ENCODE assay signal across 26 cellular contexts in genomic region chr6:148140772-148141557, GRCh38.
DNase-seq lines count a peak whose midpoint lies in the region; ATAC-seq, FAIRE-seq and TF ChIP-seq lines count a peak whose summit lies in the region.
"Had no signal": no experiment of that assay in that cellular context is flagged by ENCODE, and none has a peak within 500 bp of the region (broad histone marks: within the 10 kb centered on the region; RNA-seq: fewer than 3 reads in every experiment).

No MANE protein-coding gene starts in this region.

- intact Hi-C loops in HepG2 (cut with micrococcal nuclease; ENCODE audit: unreplicated experiment): no loop called here
- intact Hi-C loops in right lobe of liver (cut with DNase I): no loop called here

- H3K36me3 ChIP-seq in HepG2 (replicated peaks in 1 of 2; ENCODE audit: control insufficient read depth in 1 of 2, insufficient read depth in 2 of 2, low read length in 2 of 2): no peaks in the 10 kb centered on the region
- H3K36me3 ChIP-seq in right lobe of liver: no peaks in the 10 kb centered on the region
- no peaks in the 10 kb centered on the region for H3K36me3 ChIP-seq in RWPE2 (ENCODE audit: low read depth)
- H3K36me3 ChIP-seq in fibroblast of lung (ENCODE audit: control insufficient read depth, insufficient read depth, low read length): no peaks in the 10 kb centered on the region
- no peaks in the 10 kb centered on the region for H3K36me3 ChIP-seq in endodermal cell (ENCODE audit: control insufficient read depth, insufficient read depth, low read length)
- H3K36me3 ChIP-seq: BLaER1 treated with 17β-estradiol and CSF1 and Interleukin-3, amounts not matched to agents 10 nM and 100 nM; suprapubic skin had no signal

- TF ChIP-seq EP300 in HepG2 (IDR thresholded peaks at IDR 0.05; ENCODE audit: low read depth in 2 of 2, low read length in 2 of 2) (peak in 1 of 2 experiments; percentile 15; a peak in 1 of 4 replicates), HepG2 (CRISPR knock-in tag; IDR thresholded peaks at IDR 0.05; ENCODE audit: borderline replicate concordance) (no peak)

- H3K4me3 ChIP-seq in HepG2 (replicated peaks in 1 of 3; ENCODE audit: insufficient read depth in 1 of 3, low read depth in 2 of 3, low read length in 3 of 3): no peak overlapping the region
- no peak overlapping the region for H3K4me3 ChIP-seq in right lobe of liver
- no peak overlapping the region for H3K4me3 ChIP-seq in RWPE2 (ENCODE audit: severe bottlenecking)
- no peak overlapping the region for H3K4me3 ChIP-seq in fibroblast of lung (replicated peaks in 1 of 4; ENCODE audit: control extremely low read depth in 1 of 4, insufficient read depth in 1 of 4, low read depth in 3 of 4, low read length in 4 of 4)
- H3K4me3 ChIP-seq in endodermal cell (ENCODE audit: low read length): no peak overlapping the region
- H3K4me3 ChIP-seq: BLaER1 treated with 17β-estradiol and CSF1 and Interleukin-3, amounts not matched to agents 10 nM and 100 nM; suprapubic skin had no signal

- H3K36me3 Mint-ChIP-seq in endodermal cell (ENCODE audit: low read depth): no peaks in the 10 kb centered on the region
- H3K36me3 Mint-ChIP-seq in naive thymus-derived CD8-positive, alpha-beta T cell: no peaks in the 10 kb centered on the region
- H3K36me3 Mint-ChIP-seq: memory B cell; stimulated activated effector memory CD8-positive, alpha-beta T cell treated with anti-CD3 and anti-CD28 coated beads, Interleukin-12 subunit alpha, Interleukin-12 subunit beta, amount 100 ng/mL, for 72 hours had no signal

- 19% methylated on average over 5 of the region's 5 CpGs for WGBS in HepG2 (ENCODE audit: low lambda C conversion rate)
- 74% methylated on average over 5 of the region's 5 CpGs for WGBS in right lobe of liver (ENCODE audit: insufficient coverage, low coverage, low lambda C conversion rate, missing lambda C conversion rate)
- WGBS in endodermal cell (ENCODE audit: insufficient coverage in 1 of 2, insufficient read length in 1 of 2), 2 experiments: 92% methylated on average over 5 of the region's 5 CpGs; no CpG with 5 or more reads in 1 of the 2 experiments

- CTCF ChIA-PET in HepG2 (lab: Yijun Ruan, JAX; ENCODE audit: low intra/inter-chr PET ratio, low total read pairs): no interaction called here

- TF ChIP-seq RAD21 in HepG2 (CRISPR knock-in tag; IDR thresholded peaks at IDR 0.05): no peak

- H2AFZ ChIP-seq in HepG2 (ENCODE audit: low read length): no peak overlapping the region
- peak overlapping the region; percentile 7 for H2AFZ ChIP-seq in fibroblast of lung (ENCODE audit: low read length)

- H3K4me2 ChIP-seq in HepG2 (ENCODE audit: low read depth, low read length) (peak overlapping the region; percentile 0; the same call in 1 of the 2 replicates), fibroblast of lung (ENCODE audit: extremely low read depth, insufficient read depth, low read length) (no peak overlapping the region)
- H3K4me2 ChIP-seq: BLaER1 treated with 17β-estradiol and CSF1 and Interleukin-3, amounts not matched to agents 10 nM and 100 nM had no signal

- H3K27ac ChIP-seq in HepG2 (ENCODE audit: extremely low read length, insufficient read depth, low read length) (no peak overlapping the region), right lobe of liver (no peak overlapping the region), RWPE2 (ENCODE audit: poor library complexity, severe bottlenecking) (peak overlapping the region; percentile 73), fibroblast of lung (ENCODE audit: insufficient read depth, low read length) (no peak overlapping the region), endodermal cell (ENCODE audit: low read depth, low read length) (no peak overlapping the region)
- H3K27ac ChIP-seq: BLaER1 treated with 17β-estradiol and CSF1 and Interleukin-3, amounts not matched to agents 10 nM and 100 nM; suprapubic skin had no signal

- H3K4me1 Mint-ChIP-seq in endodermal cell: peaks cover 17% of the 10 kb centered on the region
- H3K4me1 Mint-ChIP-seq in naive thymus-derived CD8-positive, alpha-beta T cell: peaks cover under 1 to 9% (median 5%) of the 10 kb centered on the region in 4 donors
- H3K4me1 Mint-ChIP-seq: memory B cell; stimulated activated effector memory CD8-positive, alpha-beta T cell treated with anti-CD3 and anti-CD28 coated beads, Interleukin-12 subunit alpha, Interleukin-12 subunit beta, amount 100 ng/mL, for 72 hours had no signal

- H3K9ac ChIP-seq in HepG2 (ENCODE audit: insufficient read depth, low read depth, low read length): no peak overlapping the region; the same call in 1 of the 2 replicates
- no peak overlapping the region for H3K9ac ChIP-seq in fibroblast of lung (ENCODE audit: insufficient read depth, low read length)
- H3K9ac ChIP-seq in endodermal cell (ENCODE audit: extremely low read depth, low read length, poor library complexity, severe bottlenecking): no peak overlapping the region
- H3K9ac ChIP-seq: BLaER1 treated with 17β-estradiol and CSF1 and Interleukin-3, amounts not matched to agents 10 nM and 100 nM had no signal

- no peaks in the 10 kb centered on the region for H4K20me1 ChIP-seq in HepG2 (ENCODE audit: insufficient read depth, low read length)
- no peaks in the 10 kb centered on the region for H4K20me1 ChIP-seq in fibroblast of lung (ENCODE audit: control insufficient read depth, extremely low read depth, insufficient read depth, low read length)
- H4K20me1 ChIP-seq: BLaER1 treated with 17β-estradiol and CSF1 and Interleukin-3, amounts not matched to agents 10 nM and 100 nM had no signal

- TF ChIP-seq CTCF in HepG2 (CRISPR knock-in tag; IDR thresholded peaks at IDR 0.05) (no peak), right lobe of liver (IDR thresholded peaks at IDR 0.05) (no peak), RWPE2 (IDR thresholded peaks at IDR 0.05; ENCODE audit: poor library complexity, severe bottlenecking) (no peak), fibroblast of lung (conservative IDR thresholded peaks at IDR 0.05 in 1 of 2, IDR thresholded peaks at IDR 0.05 in 1 of 2; ENCODE audit: low read depth in 1 of 2, low read length in 2 of 2) (no peak), endodermal cell (conservative IDR thresholded peaks at IDR 0.05) (no peak)

- ATAC-seq in HepG2 (no peak), right lobe of liver (no peak), RWPE2 (ENCODE audit: low read depth) (peak; percentile 53)
- no peak for ATAC-seq in naive thymus-derived CD8-positive, alpha-beta T cell
- ATAC-seq: activated T-cell treated with anti-CD3 and anti-CD28 coated beads, Interleukin-2, amount 50 U/mL, for 72 hours; sciatic nerve; stimulated activated effector memory CD8-positive, alpha-beta T cell treated with anti-CD3 and anti-CD28 coated beads, Interleukin-12 subunit alpha, Interleukin-12 subunit beta, amount 100 ng/mL, for 72 hours had no signal

- H3K9me3 ChIP-seq in HepG2 (ENCODE audit: low read length): peaks cover 10% of the 10 kb centered on the region
- H3K9me3 ChIP-seq in right lobe of liver: no peaks in the 10 kb centered on the region
- H3K9me3 ChIP-seq in RWPE2 (ENCODE audit: severe bottlenecking): no peaks in the 10 kb centered on the region
- no peaks in the 10 kb centered on the region for H3K9me3 ChIP-seq in fibroblast of lung (ENCODE audit: control insufficient read depth, insufficient read depth, low read depth, low read length)
- peaks cover 24% of the 10 kb centered on the region for H3K9me3 ChIP-seq in endodermal cell (ENCODE audit: control insufficient read depth, low read length)
- H3K9me3 ChIP-seq: suprapubic skin had no signal

- no peak overlapping the region for H3K27ac Mint-ChIP-seq in endodermal cell
- no peak overlapping the region for H3K27ac Mint-ChIP-seq in naive thymus-derived CD8-positive, alpha-beta T cell
- H3K27ac Mint-ChIP-seq: activated T-cell treated with anti-CD3 and anti-CD28 coated beads, Interleukin-2, amount 50 U/mL, for 72 hours; memory B cell; stimulated activated effector memory CD8-positive, alpha-beta T cell treated with anti-CD3 and anti-CD28 coated beads, Interleukin-12 subunit alpha, Interleukin-12 subunit beta, amount 100 ng/mL, for 72 hours had no signal

- H3K79me2 ChIP-seq in HepG2 (ENCODE audit: insufficient read depth, low read length) (no peaks in the 10 kb centered on the region), fibroblast of lung (ENCODE audit: control insufficient read depth, insufficient read depth, low read length) (no peaks in the 10 kb centered on the region)

- H3K9me3 Mint-ChIP-seq in endodermal cell: peaks cover 19% of the 10 kb centered on the region
- peaks cover 0 to 9% (median 3%) of the 10 kb centered on the region in 9 donors for H3K9me3 Mint-ChIP-seq in naive thymus-derived CD8-positive, alpha-beta T cell

- no TSS peak for BruUV-seq in HepG2 (replicated peaks; lab: Mats Ljungman, UMichigan)

- in situ Hi-C loops in HepG2 (cut with HindIII; ENCODE audit: extremely low pct_ligation_motif_present, low pct_unique_long_range_greater_than_20kb): no loop called here

- no peaks in the 10 kb centered on the region for H3K27me3 Mint-ChIP-seq in endodermal cell (ENCODE audit: insufficient read depth)
- peaks cover 1 to 18% (median 13%) of the 10 kb centered on the region in 5 donors for H3K27me3 Mint-ChIP-seq in naive thymus-derived CD8-positive, alpha-beta T cell

- no peak overlapping the region for H3K4me3 Mint-ChIP-seq in endodermal cell
- H3K4me3 Mint-ChIP-seq in naive thymus-derived CD8-positive, alpha-beta T cell: no peak overlapping the region
- H3K4me3 Mint-ChIP-seq: activated T-cell treated with anti-CD3 and anti-CD28 coated beads, Interleukin-2, amount 50 U/mL, for 72 hours; memory B cell; stimulated activated effector memory CD8-positive, alpha-beta T cell treated with anti-CD3 and anti-CD28 coated beads, Interleukin-12 subunit alpha, Interleukin-12 subunit beta, amount 100 ng/mL, for 72 hours had no signal

- DNase-seq in HepG2 (ENCODE audit: low spot score) (peak; percentile 13), right lobe of liver (no peak), RWPE2 (ENCODE audit: low spot score) (no peak), fibroblast of lung (ENCODE audit: low read depth in 2 of 2) (no peak), endodermal cell (no peak), AML-193 (lab: John Stamatoyannopoulos, UW) (no peak), DMS79 treated with DMSO at 0.1 percent for 48 hours (lab: John Stamatoyannopoulos, UW) (no peak)
- DNase-seq in naive thymus-derived CD8-positive, alpha-beta T cell: no peak
- DNase-seq: activated naive CD4-positive, alpha-beta T cell treated with anti-CD3 and anti-CD28 coated beads, Interleukin-2, amount 50 U/mL, for 16 hours; activated T-cell treated with anti-CD3 and anti-CD28 coated beads, Interleukin-2, amount 50 U/mL, for 72 hours; effector memory CD4-positive, alpha-beta T cell; foreskin melanocyte; hypothalamus; kidney; NCI-H1417 treated with DMSO at 0.1 percent for 48 hours; NCI-H2107; NCI-H526; SW 1271 had no signal

- H3K27me3 ChIP-seq in HepG2 (ENCODE audit: control insufficient read depth in 1 of 2, insufficient read depth in 2 of 2, low read length in 2 of 2): no peaks in the 10 kb centered on the region
- H3K27me3 ChIP-seq in right lobe of liver: no peaks in the 10 kb centered on the region
- H3K27me3 ChIP-seq in RWPE2 (ENCODE audit: insufficient read depth, poor library complexity, severe bottlenecking): no peaks in the 10 kb centered on the region
- no peaks in the 10 kb centered on the region for H3K27me3 ChIP-seq in fibroblast of lung (ENCODE audit: control insufficient read depth, insufficient read depth, low read length)
- H3K27me3 ChIP-seq in endodermal cell (ENCODE audit: control insufficient read depth, insufficient read depth, low read length, poor library complexity, severe bottlenecking): no peaks in the 10 kb centered on the region
- H3K27me3 ChIP-seq: BLaER1 treated with 17β-estradiol and CSF1 and Interleukin-3, amounts not matched to agents 10 nM and 100 nM had no signal

- POLR2A ChIA-PET in HepG2 (lab: Yijun Ruan, JAX): no interaction called here
- POLR2A ChIA-PET in naive thymus-derived CD8-positive, alpha-beta T cell (lab: Charles Lee): no interaction called here

- FAIRE-seq in HepG2 (lab: Jason Lieb, UNC): no peak
- FAIRE-seq: A204.1, GM12891, kidney, urothelium cell line had no signal

- peaks cover 8% of the 10 kb centered on the region; the same call in 1 of the 2 replicates for H3K4me1 ChIP-seq in HepG2 (ENCODE audit: insufficient read depth, low read length)
- H3K4me1 ChIP-seq in right lobe of liver: peaks cover 0 to 3% (median 0%) of the 10 kb centered on the region in 4 donors
- peaks cover 15% of the 10 kb centered on the region for H3K4me1 ChIP-seq in RWPE2 (ENCODE audit: insufficient read depth, poor library complexity, severe bottlenecking)
- no peaks in the 10 kb centered on the region for H3K4me1 ChIP-seq in fibroblast of lung (ENCODE audit: control insufficient read depth, extremely low read depth, insufficient read depth, low read length)
- H3K4me1 ChIP-seq in endodermal cell (ENCODE audit: control insufficient read depth, insufficient read depth, low read length): peaks cover 3% of the 10 kb centered on the region
- H3K4me1 ChIP-seq: suprapubic skin had no signal

- TF ChIP-seq POLR2A in HepG2 (IDR thresholded peaks at IDR 0.05; ENCODE audit: insufficient read depth in 1 of 2, low read depth in 2 of 2, low read length in 2 of 2): no peak
- TF ChIP-seq POLR2A in right lobe of liver (IDR thresholded peaks at IDR 0.05): no peak
